In genomic region chr1:16164821-16165364, GRCh38 we compare ENCODE assay signal across 10 cellular contexts. TPM values are rescaled to one million over a fixed set of nuclear protein-coding genes. Genes with fewer than 3 reads are reported as not detected.
A peak's percentile ranks its signal among the peaks of the same experiment; 100 is the strongest.
DNase-seq lines count a peak whose midpoint lies in the region; ATAC-seq and TF ChIP-seq lines count a peak whose summit lies in the region.
"Had no signal": no experiment of that assay in that cellular context is flagged by ENCODE, and none has a peak within 500 bp of the region (broad histone marks: within the 10 kb centered on the region; RNA-seq: fewer than 3 reads in every experiment).

No MANE protein-coding gene starts in this region.

- H3K4me3 Mint-ChIP-seq in osteocyte (ENCODE audit: unreplicated experiment) = no peak overlapping the region

- H3K27me3 Mint-ChIP-seq in osteocyte (ENCODE audit: unreplicated experiment) = no peaks in the 10 kb centered on the region

- DNase-seq in NCI-H1105 (lab: John Stamatoyannopoulos, UW) (peak; percentile 21), NCI-H1105 treated with DMSO at 0.1 percent for 48 hours (lab: John Stamatoyannopoulos, UW) (no peak), Panc1 (ENCODE audit: low read depth, low spot score) (no peak), osteocyte (ENCODE audit: extremely low spot score, unreplicated experiment) (no peak), suprapubic skin (ENCODE audit: low spot score in 2 of 2) (no peak), epidermal melanocyte (ENCODE audit: insufficient read length, low spot score) (no peak), left colon (no peak)
- DNase-seq: activated CD4-positive, alpha-beta T cell treated with anti-CD3 and anti-CD28 coated beads, Interleukin-2, amount 50 U/mL, for 1 hour had no signal

- H3K27me3 ChIP-seq in Panc1 (ENCODE audit: control insufficient read depth, insufficient read depth, low read length) = no peaks in the 10 kb centered on the region
- no peaks in the 10 kb centered on the region for H3K27me3 ChIP-seq in esophagus (ENCODE audit: control insufficient read depth in 1 of 2, insufficient read depth in 2 of 2, low read length in 2 of 2)
- H3K27me3 ChIP-seq in suprapubic skin = no peaks in the 10 kb centered on the region

- H3K4me1 ChIP-seq in Panc1 (ENCODE audit: control insufficient read depth, insufficient read depth, low read length) (peaks cover 66% of the 10 kb centered on the region), esophagus (ENCODE audit: control insufficient read depth in 2 of 2, insufficient read depth in 2 of 2, low read length in 1 of 2) (peaks cover 2 to 6% of the 10 kb centered on the region in 2 donors), suprapubic skin (peaks cover 23% of the 10 kb centered on the region)

- no peaks in the 10 kb centered on the region for H3K36me3 ChIP-seq in Panc1 (ENCODE audit: control insufficient read depth, insufficient read depth, low read length)
- no peaks in the 10 kb centered on the region for H3K36me3 ChIP-seq in esophagus (ENCODE audit: control insufficient read depth in 2 of 2, insufficient read depth in 2 of 2, low read length in 1 of 2)
- no peaks in the 10 kb centered on the region for H3K36me3 ChIP-seq in suprapubic skin

- H3K4me1 Mint-ChIP-seq in osteocyte (ENCODE audit: unreplicated experiment) = peaks cover 36% of the 10 kb centered on the region

- H3K36me3 Mint-ChIP-seq in osteocyte (ENCODE audit: unreplicated experiment) = no peaks in the 10 kb centered on the region

- intact Hi-C loops in Panc1 (cut with micrococcal nuclease; ENCODE audit: unreplicated experiment) = no loop called here
- intact Hi-C loops in left colon (cut with DNase I, micrococcal nuclease) = no loop called here

- TF ChIP-seq EP300 in suprapubic skin (IDR thresholded peaks at IDR 0.05) = no peak

- CTCF ChIA-PET in Panc1 (lab: Charles Lee) = no interaction called here

- H3K4me3 ChIP-seq in Panc1 (ENCODE audit: low read depth in 2 of 2, low read length in 2 of 2) (no peak overlapping the region), esophagus (ENCODE audit: low read depth in 1 of 2, low read length in 2 of 2) (no peak overlapping the region), suprapubic skin (no peak overlapping the region)
- H3K4me3 ChIP-seq: coronary artery had no signal

- no peaks in the 10 kb centered on the region for H3K9me3 ChIP-seq in Panc1 (ENCODE audit: control insufficient read depth, insufficient read depth, low read depth, low read length)
- H3K9me3 ChIP-seq in esophagus (ENCODE audit: control insufficient read depth in 2 of 2, insufficient read depth in 1 of 2, low read depth in 1 of 2, low read length in 1 of 2) = no peaks in the 10 kb centered on the region
- no peaks in the 10 kb centered on the region for H3K9me3 ChIP-seq in suprapubic skin

- 50 to 68% methylated on average over 11 to 12 of the region's 12 CpGs for WGBS in esophagus, 2 donors
- WGBS in suprapubic skin = 68% methylated on average over 12 of the region's 12 CpGs

- no peaks in the 10 kb centered on the region for H3K9me3 Mint-ChIP-seq in osteocyte (ENCODE audit: unreplicated experiment)

- peak overlapping the region; percentile 84 for H3K27ac Mint-ChIP-seq in osteocyte (ENCODE audit: unreplicated experiment)

- no TSS peak for BruUV-seq in Panc1 (replicated peaks; lab: Mats Ljungman, UMichigan)

- TF ChIP-seq CTCF in Panc1 (IDR thresholded peaks at IDR 0.05) = no peak
- no peak for TF ChIP-seq CTCF in osteocyte (IDR thresholded peaks at IDR 0.05)
- no peak for TF ChIP-seq CTCF in suprapubic skin (IDR thresholded peaks at IDR 0.05)

- POLR2A ChIA-PET in Panc1 (lab: Charles Lee) = interaction anchor here (0.6 to 1.3 kb wide), 6 partner anchors 9 to 66 kb away, joined by 3 to 6 read pairs (median 4); partner anchors contain the start of gene EPHA2

- no peak for TF ChIP-seq POLR2A in suprapubic skin (IDR thresholded peaks at IDR 0.05)

- ATAC-seq in Panc1 (no peak), left colon (no peak)

- in situ Hi-C loops in Panc1 (cut with HindIII; ENCODE audit: low pct_unique_long_range_greater_than_20kb, low sequenced_read_pairs) = no loop called here

- peak overlapping the region; percentile 92 for H3K27ac ChIP-seq in Panc1 (ENCODE audit: low read length)
- peak overlapping the region; percentile 7 to 78 for H3K27ac ChIP-seq in esophagus (ENCODE audit: low read depth in 2 of 2, low read length in 1 of 2)
- no peak overlapping the region for H3K27ac ChIP-seq in suprapubic skin
- H3K27ac ChIP-seq: coronary artery had no signal

RNA-seq across cellular contexts. Expression of gene EPHA2, which starts 9.0 kb away (rescaled TPM):
- total RNA-seq in Panc1 (2021; ENCODE audit: unreplicated experiment) (263 TPM), osteocyte (152 and 155 TPM in 2 replicates), suprapubic skin (100 to 1,000 TPM in 3 of 4 donors, 10 to 100 TPM in 1; 59.0 to 145 (median 104) TPM), left colon (10 to 100 TPM; 44.3 to 48.1 TPM)
- 254 TPM for polyA plus RNA-seq in Panc1 (2012; ENCODE audit: insufficient read length)
- 100 to 1,000 TPM; 111 to 133 TPM for polyA plus RNA-seq in esophagus

RNA-seq across cellular contexts. Expression of gene ARHGEF19, which starts 47.6 kb away (rescaled TPM):
- total RNA-seq in Panc1 (2021; ENCODE audit: unreplicated experiment) (21.6 TPM), osteocyte (8.5 and 9.5 TPM in 2 replicates), suprapubic skin (10 to 100 TPM; 33.0 to 83.8 (median 45.7) TPM), left colon (10 to 100 TPM in 1 of 2 donors, 1 to 10 TPM in 1; 8.0 to 10.6 TPM)
- polyA plus RNA-seq in Panc1 (2012; ENCODE audit: insufficient read length) = 29.2 TPM
- 10 to 100 TPM; 20.1 to 31.1 TPM for polyA plus RNA-seq in esophagus
